ENCODE assay signal across 8 cellular contexts in the genomic region with DNA sequence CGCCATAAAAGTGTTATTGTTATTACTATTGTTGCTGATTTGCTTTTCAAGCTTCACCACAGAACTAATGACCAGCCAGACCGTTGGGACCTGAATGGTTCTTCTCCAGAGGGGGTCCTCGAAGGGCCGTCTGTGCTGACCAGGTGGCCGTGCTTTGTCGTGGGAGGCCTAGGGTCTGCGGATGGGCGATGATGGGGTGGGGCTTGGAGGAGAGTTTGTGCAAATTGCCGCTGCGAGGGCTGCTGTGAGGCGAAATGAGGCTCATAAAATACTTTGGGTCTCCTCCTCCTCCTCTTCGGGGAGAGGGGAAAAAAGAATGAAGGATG. TPM values are rescaled to one million over a fixed set of nuclear protein-coding genes. Genes with fewer than 3 reads are reported as not detected.
DNase-seq lines count a peak whose midpoint lies in the region; ATAC-seq and TF ChIP-seq lines count a peak whose summit lies in the region.

No MANE protein-coding gene starts in this region.

- CTCF ChIA-PET in CD4-positive, alpha-beta memory T cell (lab: Charles Lee; ENCODE audit: partially characterized antibody) = no interaction called here

- no peaks in the 10 kb centered on the region for H3K9me3 ChIP-seq in CD4-positive, alpha-beta memory T cell (ENCODE audit: control insufficient read depth in 1 of 2, low read length in 2 of 2)
- H3K9me3 ChIP-seq in iPS-18a (ENCODE audit: control insufficient read depth, low read depth, low read length) = no peaks in the 10 kb centered on the region

- peaks cover 31% of the 10 kb centered on the region for H3K36me3 ChIP-seq in CD4-positive, alpha-beta memory T cell (ENCODE audit: insufficient read depth, low read length)
- H3K36me3 ChIP-seq in iPS-18a (ENCODE audit: control insufficient read depth, low read depth, low read length) = peaks cover 22% of the 10 kb centered on the region

- peak overlapping the region; percentile 53 to 68 for H3K4me3 ChIP-seq in CD4-positive, alpha-beta memory T cell (ENCODE audit: low read length in 2 of 2)
- H3K4me3 ChIP-seq in HFF-Myc (replicated peaks; ENCODE audit: low read depth, low read length) (peak overlapping the region; percentile 85), WI38 (ENCODE audit: low read depth, low read length) (peak overlapping the region; percentile 88), iPS-18a (ENCODE audit: low read length) (peak overlapping the region; percentile 71)

- H3K9me3 Mint-ChIP-seq in CD4-positive, alpha-beta memory T cell = peaks cover 0 to 4% (median 0%) of the 10 kb centered on the region in 8 donors

- no peak for DNase-seq in CD4-positive, alpha-beta memory T cell
- DNase-seq in HFF-Myc (ENCODE audit: extremely low read depth, low read depth) (no peak), GM13977 (ENCODE audit: low spot score) (no peak)
- DNase-seq in stimulated activated CD8-positive, alpha-beta memory T cell treated with anti-CD3 and anti-CD28 coated beads, Interleukin-4, amount 100 ng/mL, for 48 hours = no peak

- H3K4me3 Mint-ChIP-seq in CD4-positive, alpha-beta memory T cell = peak overlapping the region; percentile 94 to 100 (median 98)

- peaks cover 32 to 59% (median 46%) of the 10 kb centered on the region in 4 donors for H3K4me1 Mint-ChIP-seq in CD4-positive, alpha-beta memory T cell

- H3K9ac ChIP-seq in iPS-18a (ENCODE audit: low read length) = peak overlapping the region; percentile 24

- no peaks in the 10 kb centered on the region for H3K27me3 ChIP-seq in CD4-positive, alpha-beta memory T cell (ENCODE audit: insufficient read depth, low read length)
- H3K27me3 ChIP-seq in iPS-18a (ENCODE audit: control insufficient read depth, insufficient read depth, low read length) = no peaks in the 10 kb centered on the region

- peak overlapping the region; percentile 89 to 100 (median 96) for H3K27ac Mint-ChIP-seq in CD4-positive, alpha-beta memory T cell

- peaks cover 34 to 39% of the 10 kb centered on the region in 2 donors for H3K36me3 Mint-ChIP-seq in CD4-positive, alpha-beta memory T cell

- H3K4me1 ChIP-seq in CD4-positive, alpha-beta memory T cell (ENCODE audit: insufficient read depth, low read length) = peaks cover 47% of the 10 kb centered on the region
- H3K4me1 ChIP-seq in iPS-18a (ENCODE audit: control insufficient read depth, low read depth, low read length) = peaks cover 12% of the 10 kb centered on the region

- intact Hi-C loops in CD4-positive, alpha-beta memory T cell (cut with micrococcal nuclease) = loop anchor here (1.0 kb wide), 8 partner anchors 9 to 123 kb away; a partner anchor contains a TSS

- TF ChIP-seq CTCF in HFF-Myc (IDR thresholded peaks at IDR 0.05; ENCODE audit: low read depth, low read length, missing control alignments) (no peak), WI38 (IDR thresholded peaks at IDR 0.05; ENCODE audit: low read depth, low read length) (no peak), GM13977 (IDR thresholded peaks at IDR 0.05; ENCODE audit: extremely low read depth, insufficient read depth, missing control alignments) (no peak)

- in situ Hi-C loops in GM13977 (cut with MboI; ENCODE audit: low pct_unique_long_range_greater_than_20kb, low sequenced_read_pairs, unreplicated experiment) = no loop called here

- H3K27me3 Mint-ChIP-seq in CD4-positive, alpha-beta memory T cell = no peaks in the 10 kb centered on the region

- no peak for ATAC-seq in HG03520 (IDR thresholded peaks at IDR 0.05; ENCODE audit: unreplicated experiment)

- H3K27ac ChIP-seq in CD4-positive, alpha-beta memory T cell (ENCODE audit: low read depth, low read length) = peak overlapping the region; percentile 88
- H3K27ac ChIP-seq in iPS-18a (ENCODE audit: low read length) (no peak overlapping the region), temporal lobe (ENCODE audit: low read depth, low read length) (peak overlapping the region; percentile 51)

- POLR2A ChIA-PET in CD4-positive, alpha-beta memory T cell (lab: Charles Lee; ENCODE audit: partially characterized antibody) = interaction anchor here (0.6 to 1.1 kb wide), 3 partner anchors 29 to 298 kb away, joined by 3 read pairs; a partner anchor contains a TSS

RNA-seq across cellular contexts. Expression of a gene that starts 0.8 kb away (rescaled TPM):
- total RNA-seq in CD4-positive, alpha-beta memory T cell = 10 to 100 TPM; 76.4 to 84.7 TPM
- 100 to 1,000 TPM in 1 of 2 donors, 10 to 100 TPM in 1; 73.1 to 125 TPM for polyA plus RNA-seq in CD4-positive, alpha-beta memory T cell
- total RNA-seq in temporal lobe = 13.3 TPM

RNA-seq across cellular contexts. Expression of a gene that starts 6.0 kb away (rescaled TPM):
- 10 to 100 TPM; 28.6 to 28.7 TPM for total RNA-seq in CD4-positive, alpha-beta memory T cell
- 10 to 100 TPM; 15.3 to 18.4 TPM for polyA plus RNA-seq in CD4-positive, alpha-beta memory T cell
- 20.7 TPM for total RNA-seq in temporal lobe

RNA-seq across cellular contexts. Expression of a gene that starts 9.7 kb away (rescaled TPM):
- 100 to 1,000 TPM; 240 to 248 TPM for total RNA-seq in CD4-positive, alpha-beta memory T cell
- 100 to 1,000 TPM; 277 to 370 TPM for polyA plus RNA-seq in CD4-positive, alpha-beta memory T cell
- 17.5 TPM for total RNA-seq in temporal lobe

RNA-seq across cellular contexts. Expression of a gene that starts 24.8 kb away (rescaled TPM):
- 10 to 100 TPM; 66.8 to 67.9 TPM for total RNA-seq in CD4-positive, alpha-beta memory T cell
- 10 to 100 TPM in 1 of 2 donors, 1 to 10 TPM in 1; 10.0 to 12.5 TPM for polyA plus RNA-seq in CD4-positive, alpha-beta memory T cell
- 19.2 TPM for total RNA-seq in temporal lobe

RNA-seq across cellular contexts. Expression of a gene that starts 34.2 kb away (rescaled TPM):
- total RNA-seq in CD4-positive, alpha-beta memory T cell = 10 to 100 TPM; 43.6 to 45.5 TPM
- polyA plus RNA-seq in CD4-positive, alpha-beta memory T cell = 10 to 100 TPM; 33.1 to 36.7 TPM
- total RNA-seq in temporal lobe = 14.3 TPM

Comparison
In these comparisons a context has a peak if more than half of its experiments do, and no peak if none do; other contexts are left out.
1. RNA of a gene that starts 9.7 kb away (total RNA-seq): 240 to 248 TPM in CD4-positive, alpha-beta memory T cell; 17.5 TPM in temporal lobe (single experiment); every median in the first group is over 10 times any median in the second.
2. Peak in every context shown above with its lines, with median percentiles within 50 percentile points of each other: H3K4me3 ChIP-seq.